Comparison of ENCODE assay signal across 18 cellular contexts in genomic region chr1:30445449-30445848, GRCh38.
"Had no signal": no experiment of that assay in that cellular context is flagged by ENCODE, and none has a peak within 500 bp of the region (broad histone marks: within the 10 kb centered on the region; RNA-seq: fewer than 3 reads in every experiment).

No MANE protein-coding gene starts in this region.

- H3K27me3 ChIP-seq: heart left ventricle, ovary, thyroid gland had no signal

- H3K27ac ChIP-seq: epithelial cell of prostate, heart left ventricle, ovary, prostate gland, thyroid gland, VCaP had no signal

- H3K4me3 ChIP-seq: heart left ventricle, ovary, prostate gland, thyroid gland had no signal

- ATAC-seq: activated T-cell treated with anti-CD3 and anti-CD28 coated beads, Interleukin-2, amount 50 U/mL, for 72 hours; effector memory CD8-positive, alpha-beta T cell; naive thymus-derived CD8-positive, alpha-beta T cell; T-cell had no signal

- DNase-seq: activated CD4-positive, CD25-positive, alpha-beta regulatory T cell treated with anti-CD3 and anti-CD28 coated beads, Interleukin-2, amount 50 U/mL, for 72 hours; activated gamma-delta T cell; activated naive CD4-positive, alpha-beta T cell treated with anti-CD3 and anti-CD28 coated beads, Interleukin-2, amount 50 U/mL, for 16 hours; activated T-cell treated with anti-CD3 and anti-CD28 coated beads, Interleukin-2, amount 50 U/mL, for 72 hours; caudate nucleus; effector memory CD8-positive, alpha-beta T cell; kidney; naive thymus-derived CD8-positive, alpha-beta T cell; ovary; right cardiac atrium; stimulated activated CD4-positive, alpha-beta T cell treated with anti-CD3 and anti-CD28 coated beads, Interleukin-1b, Interleukin-23, amount 100 ng/mL, for 48 hours; substantia nigra; thyroid gland had no signal

- H3K4me1 ChIP-seq: heart left ventricle, prostate gland, thyroid gland had no signal

- H3K9me3 ChIP-seq: ovary, prostate gland, thyroid gland had no signal

- H3K36me3 ChIP-seq: heart left ventricle, ovary, prostate gland, thyroid gland had no signal
